17 cellular contexts compared by ENCODE assay signal in the genomic region with DNA sequence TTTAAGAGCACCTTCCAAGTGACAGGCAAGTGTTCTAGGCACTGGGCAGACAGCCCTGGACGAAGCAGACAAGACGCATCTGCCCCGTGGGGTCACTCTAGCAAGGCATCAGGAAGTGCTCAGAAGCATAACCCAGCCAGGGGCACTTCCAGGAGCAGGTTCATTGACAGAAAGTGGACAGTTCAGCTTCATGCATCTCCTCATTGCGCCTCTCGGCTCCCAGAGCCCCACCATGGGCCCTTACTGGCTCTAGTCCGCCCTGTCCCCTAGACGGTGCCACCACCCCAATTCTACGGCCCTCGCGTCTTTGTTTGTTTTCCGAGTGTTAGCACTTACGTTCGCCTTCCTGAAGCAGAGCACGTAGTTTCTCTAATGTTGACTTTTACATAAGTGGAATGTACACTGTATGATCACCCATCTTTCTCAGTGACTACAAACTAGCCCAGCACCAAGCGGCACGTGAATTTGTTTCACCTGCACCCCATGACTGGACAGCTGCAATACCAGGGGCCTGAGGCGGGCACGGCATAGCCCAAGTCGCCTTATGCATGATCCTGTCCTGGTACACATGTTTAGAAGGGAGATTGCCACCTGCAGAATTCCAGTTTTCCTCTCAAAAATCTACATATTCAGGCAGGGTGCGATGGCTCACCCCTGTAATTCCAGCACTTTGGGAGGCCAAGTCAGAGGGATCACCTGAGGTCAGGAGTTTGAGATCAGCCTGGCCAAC.
"Had no signal": no experiment of that assay in that cellular context is flagged by ENCODE, and none has a peak within 500 bp of the region (broad histone marks: within the 10 kb centered on the region; RNA-seq: fewer than 3 reads in every experiment).

No MANE protein-coding gene starts in this region.

- H3K4me3 Mint-ChIP-seq: activated naive CD4-positive, alpha-beta T cell treated with anti-CD3 and anti-CD28 coated beads, Interleukin-2, amount 50 U/mL, for 24 hours; naive thymus-derived CD4-positive, alpha-beta T cell; stimulated activated memory B cell treated with anti-CD40 and anti-IgM and Interleukin-4, amounts not matched to agents 10 μg/mL and 1 μg/mL and 100 μg/mL, for 72 hours had no signal

- H3K4me1 ChIP-seq: pancreas had no signal

- ATAC-seq: naive thymus-derived CD4-positive, alpha-beta T cell; pancreas; stimulated activated memory B cell treated with anti-CD40 and anti-IgM and Interleukin-4, amounts not matched to agents 10 μg/mL and 1 μg/mL and 100 μg/mL, for 72 hours had no signal

- H3K27me3 ChIP-seq: pancreas, thyroid gland, vagina had no signal

- H3K27ac ChIP-seq: pancreas, thyroid gland, vagina, VCaP had no signal

- H3K4me3 ChIP-seq: pancreas, thyroid gland, vagina had no signal

- DNase-seq: activated CD4-positive, alpha-beta T cell treated with anti-CD3 and anti-CD28 coated beads, Interleukin-2, amount 50 U/mL, for 48 hours; activated CD8-positive, alpha-beta memory T cell treated with anti-CD3 and anti-CD28 coated beads, Interleukin-2, amount 50 U/mL, for 4 hours; activated effector memory CD4-positive, alpha-beta T cell treated with anti-CD3 and anti-CD28 coated beads, Interleukin-2, amount 50 U/mL, for 16 hours; activated T-cell treated with anti-CD3 and anti-CD28 coated beads, Interleukin-2, amount 50 U/mL, for 48 hours; caudate nucleus; kidney glomerular epithelial cell; naive thymus-derived CD4-positive, alpha-beta T cell; pancreas; stimulated activated CD4-positive, alpha-beta T cell treated with anti-CD3 and anti-CD28 coated beads, Interleukin-2, amount 100 ng/mL, for 48 hours; T-helper 1 cell; thyroid gland had no signal

- H3K27ac Mint-ChIP-seq: activated naive CD4-positive, alpha-beta T cell treated with anti-CD3 and anti-CD28 coated beads, Interleukin-2, amount 50 U/mL, for 24 hours; stimulated activated memory B cell treated with anti-CD40 and anti-IgM and Interleukin-4, amounts not matched to agents 10 μg/mL and 1 μg/mL and 100 μg/mL, for 72 hours had no signal

- H3K4me1 Mint-ChIP-seq: activated naive CD4-positive, alpha-beta T cell treated with anti-CD3 and anti-CD28 coated beads, Interleukin-2, amount 50 U/mL, for 24 hours had no signal

- FAIRE-seq: colon, endometrium, pancreas had no signal

- H3K27me3 Mint-ChIP-seq: activated naive CD4-positive, alpha-beta T cell treated with anti-CD3 and anti-CD28 coated beads, Interleukin-2, amount 50 U/mL, for 24 hours; naive thymus-derived CD4-positive, alpha-beta T cell; stimulated activated memory B cell treated with anti-CD40 and anti-IgM and Interleukin-4, amounts not matched to agents 10 μg/mL and 1 μg/mL and 100 μg/mL, for 72 hours had no signal

- H3K36me3 ChIP-seq: pancreas had no signal
